9 cellular contexts compared by ENCODE assay signal in genomic region chr3:72663429-72663828, GRCh38.
DNase-seq lines count a peak whose midpoint lies in the region; ATAC-seq and TF ChIP-seq lines count a peak whose summit lies in the region.
"Had no signal": no experiment of that assay in that cellular context is flagged by ENCODE, and none has a peak within 500 bp of the region (broad histone marks: within the 10 kb centered on the region; RNA-seq: fewer than 3 reads in every experiment).

No MANE protein-coding gene starts in this region.

- no peak overlapping the region for H3K4me3 Mint-ChIP-seq in effector memory CD8-positive, alpha-beta T cell

- no peak for TF ChIP-seq CTCF in fibroblast of the aortic adventitia (IDR thresholded peaks at IDR 0.05; ENCODE audit: insufficient read depth, low read length)

- no peaks in the 10 kb centered on the region for H3K4me1 Mint-ChIP-seq in effector memory CD8-positive, alpha-beta T cell (ENCODE audit: low read depth in 2 of 2)

- no peak overlapping the region for H3K4me3 ChIP-seq in fibroblast of the aortic adventitia (ENCODE audit: low read depth, low read length)

- H3K27ac Mint-ChIP-seq in effector memory CD8-positive, alpha-beta T cell: no peak overlapping the region

- DNase-seq in HT1080 (ENCODE audit: low read depth): peak; percentile 12
- DNase-seq in NCI-H510A (lab: John Stamatoyannopoulos, UW): peak; percentile 37
- DNase-seq in fibroblast of the aortic adventitia (ENCODE audit: low read depth): peak; percentile 47
- peak; percentile 93 for DNase-seq in superior temporal gyrus (ENCODE audit: extremely low spot score)
- DNase-seq in effector memory CD8-positive, alpha-beta T cell: no peak
- DNase-seq in cerebellum (ENCODE audit: low spot score): no peak
- DNase-seq: NK-92 treated with Interleukin-12 subunit alpha and Interleukin-12 subunit beta, amount 100 ng/mL, for 24 hours; T-helper 1 cell had no signal

- H3K27me3 Mint-ChIP-seq in effector memory CD8-positive, alpha-beta T cell: peaks cover under 1 to 5% of the 10 kb centered on the region in 2 donors

- no peak for ATAC-seq in effector memory CD8-positive, alpha-beta T cell (replicated peaks)
- no peak for ATAC-seq in SK-N-SH treated with all-trans-retinoic acid at 6 μM for 48 hours

- H3K9me3 Mint-ChIP-seq in effector memory CD8-positive, alpha-beta T cell: no peaks in the 10 kb centered on the region

- H3K36me3 Mint-ChIP-seq in effector memory CD8-positive, alpha-beta T cell (ENCODE audit: insufficient read depth): peaks cover 3% of the 10 kb centered on the region

TF ChIP-seq in SK-N-SH treated with all-trans-retinoic acid at 6 μM for 48 hours, 23 proteins besides CTCF, POLR2A, EP300 and RAD21:
- TF ChIP-seq POU6F1 (CRISPR knock-in tag; IDR thresholded peaks at IDR 0.05; ENCODE audit: borderline replicate concordance, low read depth): no peak
- no peak for TF ChIP-seq CSDC2 (CRISPR knock-in tag; IDR thresholded peaks at IDR 0.05)
- TF ChIP-seq ZFP30 (CRISPR knock-in tag; IDR thresholded peaks at IDR 0.05): no peak
- TF ChIP-seq TSHZ2 (CRISPR knock-in tag; IDR thresholded peaks at IDR 0.05): no peak
- TF ChIP-seq ISL1 (CRISPR knock-in tag; IDR thresholded peaks at IDR 0.05): no peak
- no peak for TF ChIP-seq GLIS3 (CRISPR knock-in tag; IDR thresholded peaks at IDR 0.05)
- TF ChIP-seq ZC3H10 (CRISPR knock-in tag; IDR thresholded peaks at IDR 0.05): no peak
- no peak for TF ChIP-seq PPARA (CRISPR knock-in tag; IDR thresholded peaks at IDR 0.05; ENCODE audit: borderline replicate concordance)
- no peak for TF ChIP-seq RARB (CRISPR knock-in tag; IDR thresholded peaks at IDR 0.05)
- no peak for TF ChIP-seq CREB5 (CRISPR knock-in tag; IDR thresholded peaks at IDR 0.05; ENCODE audit: low read depth)
- no peak for TF ChIP-seq PATZ1 (CRISPR knock-in tag; IDR thresholded peaks at IDR 0.05; ENCODE audit: borderline replicate concordance)
- no peak for TF ChIP-seq ZNF8 (CRISPR knock-in tag; IDR thresholded peaks at IDR 0.05)
- no peak for TF ChIP-seq ZNF70 (CRISPR knock-in tag; IDR thresholded peaks at IDR 0.05)
- no peak for TF ChIP-seq ESRRG (CRISPR knock-in tag; IDR thresholded peaks at IDR 0.05)
- no peak for TF ChIP-seq CSRNP3 (CRISPR knock-in tag; IDR thresholded peaks at IDR 0.05)
- no peak for TF ChIP-seq TCF4 (CRISPR knock-in tag; IDR thresholded peaks at IDR 0.05; ENCODE audit: borderline replicate concordance)
- no peak for TF ChIP-seq ZFP3 (CRISPR knock-in tag; IDR thresholded peaks at IDR 0.05)
- TF ChIP-seq ZNF565 (CRISPR knock-in tag; conservative IDR thresholded peaks at IDR 0.05; ENCODE audit: low read depth): no peak

Comparison
In these comparisons a context has a peak if more than half of its experiments do, and no peak if none do; other contexts are left out.
1. DNase-seq: peak in HT1080 (single experiment), NCI-H510A (single experiment), fibroblast of the aortic adventitia (single experiment) and superior temporal gyrus (single experiment); none in effector memory CD8-positive, alpha-beta T cell (0 of 3) and cerebellum (single experiment).